In the genomic region with DNA sequence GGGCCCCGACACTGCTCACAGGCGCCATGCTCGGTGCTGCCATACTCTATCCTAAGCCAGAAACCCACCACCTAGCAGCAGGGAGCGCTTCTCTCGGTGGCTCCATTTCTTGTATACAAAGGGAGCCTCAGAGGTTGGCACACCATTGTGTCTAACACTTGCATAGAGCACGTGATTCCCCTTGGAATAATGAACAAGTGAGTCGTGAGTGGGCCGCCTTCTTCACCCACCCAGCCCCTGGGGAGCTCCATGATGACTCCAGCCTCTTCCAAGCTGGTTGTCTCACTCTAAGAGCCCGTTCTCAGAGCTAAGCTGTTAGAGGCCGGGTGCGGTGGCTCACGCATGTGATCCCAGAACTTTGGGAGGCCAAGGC, we compare ENCODE assay signal across 22 cellular contexts.
"Had no signal": no experiment of that assay in that cellular context is flagged by ENCODE, and none has a peak within 500 bp of the region (broad histone marks: within the 10 kb centered on the region; RNA-seq: fewer than 3 reads in every experiment).

No MANE protein-coding gene starts in this region.

- H3K27ac ChIP-seq: dorsolateral prefrontal cortex, gastroesophageal sphincter, left ventricle myocardium inferior, neutrophil, ovary, stomach, thoracic aorta, transverse colon had no signal

- ATAC-seq: gastroesophageal sphincter; left cardiac atrium; naive thymus-derived CD8-positive, alpha-beta T cell; right cardiac atrium had no signal

- H3K9me3 Mint-ChIP-seq: immature natural killer cell had no signal

- H3K27me3 ChIP-seq: neutrophil, ovary, transverse colon had no signal

- H3K27ac Mint-ChIP-seq: immature natural killer cell had no signal

- DNase-seq: central memory CD4-positive, alpha-beta T cell; cortex of kidney; dorsolateral prefrontal cortex; effector CD8-positive, alpha-beta T cell; glutamatergic neuron; immature natural killer cell; left cardiac atrium; left ventricle myocardium inferior; mesendoderm; naive thymus-derived CD8-positive, alpha-beta T cell; ovary; small intestine; stimulated activated CD4-positive, alpha-beta T cell treated with anti-CD3 and anti-CD28 coated beads, Interleukin-12 subunit alpha, Interleukin-12 subunit beta, amount 100 ng/mL, for 4 hours; stimulated activated naive CD4-positive, alpha-beta T cell; stomach; substantia nigra; transverse colon had no signal

- H3K9me3 ChIP-seq: neutrophil, ovary, thoracic aorta, transverse colon had no signal

- H3K36me3 ChIP-seq: gastroesophageal sphincter, left ventricle myocardium inferior, neutrophil, ovary, stomach, thoracic aorta, transverse colon had no signal

- H3K4me3 Mint-ChIP-seq: immature natural killer cell; naive thymus-derived CD8-positive, alpha-beta T cell had no signal

- H3K36me3 Mint-ChIP-seq: immature natural killer cell had no signal

- H3K4me3 ChIP-seq: dorsolateral prefrontal cortex, gastroesophageal sphincter, left ventricle myocardium inferior, lung, ovary, stomach, thoracic aorta, transverse colon had no signal
